1 cellular context compared by ENCODE assay signal in genomic region chr20:50281831-50282591, GRCh38.
A peak's percentile ranks its signal among the peaks of the same experiment; 100 is the strongest.
TF ChIP-seq lines count a peak whose summit lies in the region.

No MANE protein-coding gene starts in this region.

TF ChIP-seq in HepG2, 621 proteins besides CTCF, POLR2A, EP300 and RAD21 (continued from another document and continues in another):
- TF ChIP-seq ZFP36L1 (CRISPR knock-in tag; IDR thresholded peaks at IDR 0.05) (no peak), TBX2 (CRISPR knock-in tag; IDR thresholded peaks at IDR 0.05; ENCODE audit: borderline replicate concordance) (no peak; the same call in 1 of the 2 replicates), SAP130 (CRISPR knock-in tag; IDR thresholded peaks at IDR 0.05; ENCODE audit: low read depth) (peak; percentile 20; the same call in 1 of the 2 replicates), MLX (CRISPR knock-in tag; IDR thresholded peaks at IDR 0.05) (no peak), TOPORS (CRISPR knock-in tag; IDR thresholded peaks at IDR 0.05) (no peak), ZNF772 (CRISPR knock-in tag; IDR thresholded peaks at IDR 0.05) (no peak), KAT7 (CRISPR knock-in tag; IDR thresholded peaks at IDR 0.05; ENCODE audit: borderline replicate concordance) (peak; percentile 10; the same call in 1 of the 2 replicates), RBAK (CRISPR knock-in tag; IDR thresholded peaks at IDR 0.05) (peak; percentile 34; the same call in 1 of the 2 replicates), GATAD2A (CRISPR knock-in tag; IDR thresholded peaks at IDR 0.05) (peak; percentile 16; the same call in 1 of the 2 replicates), SIN3B (IDR thresholded peaks at IDR 0.05; ENCODE audit: low read length) (no peak), ZMYM2 (CRISPR knock-in tag; IDR thresholded peaks at IDR 0.05) (peak; percentile 88), NFIB (CRISPR knock-in tag; IDR thresholded peaks at IDR 0.05; ENCODE audit: borderline replicate concordance) (peak; percentile 92; the same call in 1 of the 2 replicates), ZNF274 (CRISPR knock-in tag; IDR thresholded peaks at IDR 0.05) (peak; percentile 55; the same call in 1 of the 2 replicates), MTA1 (CRISPR knock-in tag; IDR thresholded peaks at IDR 0.05; ENCODE audit: borderline replicate concordance) (0 out of 2 replicates have a peak, but pooled peaks have one; percentile 37), ZNF547 (CRISPR knock-in tag; IDR thresholded peaks at IDR 0.05) (no peak; the same call in 1 of the 2 replicates), ZNF781 (CRISPR knock-in tag; IDR thresholded peaks at IDR 0.05; ENCODE audit: borderline replicate concordance, not compliant biosample characterization) (peak; percentile 45), KDM5A (IDR thresholded peaks at IDR 0.05; ENCODE audit: borderline replicate concordance, low read length) (no peak), ZNF441 (CRISPR knock-in tag; IDR thresholded peaks at IDR 0.05; ENCODE audit: borderline replicate concordance) (no peak), RFXAP (CRISPR knock-in tag; IDR thresholded peaks at IDR 0.05; ENCODE audit: borderline replicate concordance) (0 out of 2 replicates have a peak, but pooled peaks have one; percentile 72), ZNF773 (CRISPR knock-in tag; IDR thresholded peaks at IDR 0.05; ENCODE audit: borderline replicate concordance) (0 out of 2 replicates have a peak, but pooled peaks have one; percentile 48), ZNF552 (CRISPR knock-in tag; IDR thresholded peaks at IDR 0.05; ENCODE audit: borderline replicate concordance) (no peak), HOXA5 (CRISPR knock-in tag; IDR thresholded peaks at IDR 0.05) (peak; percentile 42; the same call in 1 of the 2 replicates), HOXD1 (CRISPR knock-in tag; IDR thresholded peaks at IDR 0.05) (0 out of 2 replicates have a peak, but pooled peaks have one; percentile 31), KDM3A (CRISPR knock-in tag; IDR thresholded peaks at IDR 0.05; ENCODE audit: low read depth) (0 out of 2 replicates have a peak, but pooled peaks have one; percentile 28), ZNF614 (CRISPR knock-in tag; IDR thresholded peaks at IDR 0.05; ENCODE audit: borderline replicate concordance) (0 out of 2 replicates have a peak, but pooled peaks have one; percentile 20), TCF12 (IDR thresholded peaks at IDR 0.05) (no peak), TCF12 (CRISPR knock-in tag; IDR thresholded peaks at IDR 0.05) (no peak), HIVEP1 (CRISPR knock-in tag; IDR thresholded peaks at IDR 0.05) (peak; percentile 22; the same call in 1 of the 2 replicates), NFAT5 (CRISPR knock-in tag; IDR thresholded peaks at IDR 0.05) (peak; percentile 80; the same call in 1 of the 2 replicates), KAT8 (CRISPR knock-in tag; IDR thresholded peaks at IDR 0.05) (peak; percentile 47; the same call in 1 of the 2 replicates), ZNF331 (CRISPR knock-in tag; IDR thresholded peaks at IDR 0.05) (peak; percentile 34; the same call in 1 of the 2 replicates), STAG1 (CRISPR knock-in tag; IDR thresholded peaks at IDR 0.05) (peak; percentile 53), RXRB (CRISPR knock-in tag; IDR thresholded peaks at IDR 0.05; ENCODE audit: borderline replicate concordance) (peak; percentile 17; the same call in 1 of the 2 replicates), ZNF329 (CRISPR knock-in tag; IDR thresholded peaks at IDR 0.05; ENCODE audit: low read depth) (0 out of 2 replicates have a peak, but pooled peaks have one; percentile 37), ADNP (CRISPR knock-in tag; IDR thresholded peaks at IDR 0.05) (0 out of 2 replicates have a peak, but pooled peaks have one; percentile 59), SOX6 (IDR thresholded peaks at IDR 0.05) (no peak), SOX6 (CRISPR knock-in tag; IDR thresholded peaks at IDR 0.05) (peak; percentile 22; the same call in 1 of the 2 replicates), ZNF768 (CRISPR knock-in tag; IDR thresholded peaks at IDR 0.05) (peak; percentile 49; the same call in 1 of the 2 replicates), GABPA (IDR thresholded peaks at IDR 0.05; ENCODE audit: low read depth, low read length) (no peak), GABPA (CRISPR knock-in tag; IDR thresholded peaks at IDR 0.05; ENCODE audit: low read depth) (peak; percentile 34; the same call in 1 of the 2 replicates), SP5 (CRISPR knock-in tag; IDR thresholded peaks at IDR 0.05; ENCODE audit: borderline replicate concordance, low read depth) (peak; percentile 31; the same call in 1 of the 2 replicates), FOXA3 (CRISPR knock-in tag; IDR thresholded peaks at IDR 0.05) (peak; percentile 25; the same call in 1 of the 2 replicates), SMAD1 (CRISPR knock-in tag; IDR thresholded peaks at IDR 0.05; ENCODE audit: borderline replicate concordance, low read depth) (0 out of 2 replicates have a peak, but pooled peaks have one; percentile 40), SRSF4 (IDR thresholded peaks at IDR 0.05; ENCODE audit: low read depth, low read length, poor library complexity, severe bottlenecking) (no peak)
- TF ChIP-seq, protein P1, sequence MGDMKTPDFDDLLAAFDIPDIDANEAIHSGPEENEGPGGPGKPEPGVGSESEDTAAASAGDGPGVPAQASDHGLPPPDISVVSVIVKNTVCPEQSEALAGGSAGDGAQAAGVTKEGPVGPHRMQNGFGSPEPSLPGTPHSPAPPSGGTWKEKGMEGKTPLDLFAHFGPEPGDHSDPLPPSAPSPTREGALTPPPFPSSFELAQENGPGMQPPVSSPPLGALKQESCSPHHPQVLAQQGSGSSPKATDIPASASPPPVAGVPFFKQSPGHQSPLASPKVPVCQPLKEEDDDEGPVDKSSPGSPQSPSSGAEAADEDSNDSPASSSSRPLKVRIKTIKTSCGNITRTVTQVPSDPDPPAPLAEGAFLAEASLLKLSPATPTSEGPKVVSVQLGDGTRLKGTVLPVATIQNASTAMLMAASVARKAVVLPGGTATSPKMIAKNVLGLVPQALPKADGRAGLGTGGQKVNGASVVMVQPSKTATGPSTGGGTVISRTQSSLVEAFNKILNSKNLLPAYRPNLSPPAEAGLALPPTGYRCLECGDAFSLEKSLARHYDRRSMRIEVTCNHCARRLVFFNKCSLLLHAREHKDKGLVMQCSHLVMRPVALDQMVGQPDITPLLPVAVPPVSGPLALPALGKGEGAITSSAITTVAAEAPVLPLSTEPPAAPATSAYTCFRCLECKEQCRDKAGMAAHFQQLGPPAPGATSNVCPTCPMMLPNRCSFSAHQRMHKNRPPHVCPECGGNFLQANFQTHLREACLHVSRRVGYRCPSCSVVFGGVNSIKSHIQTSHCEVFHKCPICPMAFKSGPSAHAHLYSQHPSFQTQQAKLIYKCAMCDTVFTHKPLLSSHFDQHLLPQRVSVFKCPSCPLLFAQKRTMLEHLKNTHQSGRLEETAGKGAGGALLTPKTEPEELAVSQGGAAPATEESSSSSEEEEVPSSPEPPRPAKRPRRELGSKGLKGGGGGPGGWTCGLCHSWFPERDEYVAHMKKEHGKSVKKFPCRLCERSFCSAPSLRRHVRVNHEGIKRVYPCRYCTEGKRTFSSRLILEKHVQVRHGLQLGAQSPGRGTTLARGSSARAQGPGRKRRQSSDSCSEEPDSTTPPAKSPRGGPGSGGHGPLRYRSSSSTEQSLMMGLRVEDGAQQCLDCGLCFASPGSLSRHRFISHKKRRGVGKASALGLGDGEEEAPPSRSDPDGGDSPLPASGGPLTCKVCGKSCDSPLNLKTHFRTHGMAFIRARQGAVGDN (CRISPR knock-in tag; IDR thresholded peaks at IDR 0.05): peak; percentile 50
- TF ChIP-seq, protein P2, sequence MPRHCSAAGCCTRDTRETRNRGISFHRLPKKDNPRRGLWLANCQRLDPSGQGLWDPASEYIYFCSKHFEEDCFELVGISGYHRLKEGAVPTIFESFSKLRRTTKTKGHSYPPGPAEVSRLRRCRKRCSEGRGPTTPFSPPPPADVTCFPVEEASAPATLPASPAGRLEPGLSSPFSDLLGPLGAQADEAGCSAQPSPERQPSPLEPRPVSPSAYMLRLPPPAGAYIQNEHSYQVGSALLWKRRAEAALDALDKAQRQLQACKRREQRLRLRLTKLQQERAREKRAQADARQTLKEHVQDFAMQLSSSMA (CRISPR knock-in tag; IDR thresholded peaks at IDR 0.05): peak; percentile 72; the same call in 1 of the 2 replicates
- TF ChIP-seq, protein P3, sequence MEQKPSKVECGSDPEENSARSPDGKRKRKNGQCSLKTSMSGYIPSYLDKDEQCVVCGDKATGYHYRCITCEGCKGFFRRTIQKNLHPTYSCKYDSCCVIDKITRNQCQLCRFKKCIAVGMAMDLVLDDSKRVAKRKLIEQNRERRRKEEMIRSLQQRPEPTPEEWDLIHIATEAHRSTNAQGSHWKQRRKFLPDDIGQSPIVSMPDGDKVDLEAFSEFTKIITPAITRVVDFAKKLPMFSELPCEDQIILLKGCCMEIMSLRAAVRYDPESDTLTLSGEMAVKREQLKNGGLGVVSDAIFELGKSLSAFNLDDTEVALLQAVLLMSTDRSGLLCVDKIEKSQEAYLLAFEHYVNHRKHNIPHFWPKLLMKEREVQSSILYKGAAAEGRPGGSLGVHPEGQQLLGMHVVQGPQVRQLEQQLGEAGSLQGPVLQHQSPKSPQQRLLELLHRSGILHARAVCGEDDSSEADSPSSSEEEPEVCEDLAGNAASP (CRISPR knock-in tag; IDR thresholded peaks at IDR 0.05; ENCODE audit: borderline replicate concordance): peak; percentile 59; the same call in 1 of the 2 replicates
- TF ChIP-seq, protein P4, sequence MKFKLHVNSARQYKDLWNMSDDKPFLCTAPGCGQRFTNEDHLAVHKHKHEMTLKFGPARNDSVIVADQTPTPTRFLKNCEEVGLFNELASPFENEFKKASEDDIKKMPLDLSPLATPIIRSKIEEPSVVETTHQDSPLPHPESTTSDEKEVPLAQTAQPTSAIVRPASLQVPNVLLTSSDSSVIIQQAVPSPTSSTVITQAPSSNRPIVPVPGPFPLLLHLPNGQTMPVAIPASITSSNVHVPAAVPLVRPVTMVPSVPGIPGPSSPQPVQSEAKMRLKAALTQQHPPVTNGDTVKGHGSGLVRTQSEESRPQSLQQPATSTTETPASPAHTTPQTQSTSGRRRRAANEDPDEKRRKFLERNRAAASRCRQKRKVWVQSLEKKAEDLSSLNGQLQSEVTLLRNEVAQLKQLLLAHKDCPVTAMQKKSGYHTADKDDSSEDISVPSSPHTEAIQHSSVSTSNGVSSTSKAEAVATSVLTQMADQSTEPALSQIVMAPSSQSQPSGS (CRISPR knock-in tag; IDR thresholded peaks at IDR 0.05): no peak
- TF ChIP-seq, protein P5, sequence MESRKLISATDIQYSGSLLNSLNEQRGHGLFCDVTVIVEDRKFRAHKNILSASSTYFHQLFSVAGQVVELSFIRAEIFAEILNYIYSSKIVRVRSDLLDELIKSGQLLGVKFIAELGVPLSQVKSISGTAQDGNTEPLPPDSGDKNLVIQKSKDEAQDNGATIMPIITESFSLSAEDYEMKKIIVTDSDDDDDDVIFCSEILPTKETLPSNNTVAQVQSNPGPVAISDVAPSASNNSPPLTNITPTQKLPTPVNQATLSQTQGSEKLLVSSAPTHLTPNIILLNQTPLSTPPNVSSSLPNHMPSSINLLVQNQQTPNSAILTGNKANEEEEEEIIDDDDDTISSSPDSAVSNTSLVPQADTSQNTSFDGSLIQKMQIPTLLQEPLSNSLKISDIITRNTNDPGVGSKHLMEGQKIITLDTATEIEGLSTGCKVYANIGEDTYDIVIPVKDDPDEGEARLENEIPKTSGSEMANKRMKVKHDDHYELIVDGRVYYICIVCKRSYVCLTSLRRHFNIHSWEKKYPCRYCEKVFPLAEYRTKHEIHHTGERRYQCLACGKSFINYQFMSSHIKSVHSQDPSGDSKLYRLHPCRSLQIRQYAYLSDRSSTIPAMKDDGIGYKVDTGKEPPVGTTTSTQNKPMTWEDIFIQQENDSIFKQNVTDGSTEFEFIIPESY (CRISPR knock-in tag; IDR thresholded peaks at IDR 0.05): peak; percentile 41; the same call in 1 of the 2 replicates
- TF ChIP-seq, protein P6, sequence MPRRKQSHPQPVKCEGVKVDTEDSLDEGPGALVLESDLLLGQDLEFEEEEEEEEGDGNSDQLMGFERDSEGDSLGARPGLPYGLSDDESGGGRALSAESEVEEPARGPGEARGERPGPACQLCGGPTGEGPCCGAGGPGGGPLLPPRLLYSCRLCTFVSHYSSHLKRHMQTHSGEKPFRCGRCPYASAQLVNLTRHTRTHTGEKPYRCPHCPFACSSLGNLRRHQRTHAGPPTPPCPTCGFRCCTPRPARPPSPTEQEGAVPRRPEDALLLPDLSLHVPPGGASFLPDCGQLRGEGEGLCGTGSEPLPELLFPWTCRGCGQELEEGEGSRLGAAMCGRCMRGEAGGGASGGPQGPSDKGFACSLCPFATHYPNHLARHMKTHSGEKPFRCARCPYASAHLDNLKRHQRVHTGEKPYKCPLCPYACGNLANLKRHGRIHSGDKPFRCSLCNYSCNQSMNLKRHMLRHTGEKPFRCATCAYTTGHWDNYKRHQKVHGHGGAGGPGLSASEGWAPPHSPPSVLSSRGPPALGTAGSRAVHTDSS (CRISPR knock-in tag; conservative IDR thresholded peaks at IDR 0.05): no peak
